In the genomic region with DNA sequence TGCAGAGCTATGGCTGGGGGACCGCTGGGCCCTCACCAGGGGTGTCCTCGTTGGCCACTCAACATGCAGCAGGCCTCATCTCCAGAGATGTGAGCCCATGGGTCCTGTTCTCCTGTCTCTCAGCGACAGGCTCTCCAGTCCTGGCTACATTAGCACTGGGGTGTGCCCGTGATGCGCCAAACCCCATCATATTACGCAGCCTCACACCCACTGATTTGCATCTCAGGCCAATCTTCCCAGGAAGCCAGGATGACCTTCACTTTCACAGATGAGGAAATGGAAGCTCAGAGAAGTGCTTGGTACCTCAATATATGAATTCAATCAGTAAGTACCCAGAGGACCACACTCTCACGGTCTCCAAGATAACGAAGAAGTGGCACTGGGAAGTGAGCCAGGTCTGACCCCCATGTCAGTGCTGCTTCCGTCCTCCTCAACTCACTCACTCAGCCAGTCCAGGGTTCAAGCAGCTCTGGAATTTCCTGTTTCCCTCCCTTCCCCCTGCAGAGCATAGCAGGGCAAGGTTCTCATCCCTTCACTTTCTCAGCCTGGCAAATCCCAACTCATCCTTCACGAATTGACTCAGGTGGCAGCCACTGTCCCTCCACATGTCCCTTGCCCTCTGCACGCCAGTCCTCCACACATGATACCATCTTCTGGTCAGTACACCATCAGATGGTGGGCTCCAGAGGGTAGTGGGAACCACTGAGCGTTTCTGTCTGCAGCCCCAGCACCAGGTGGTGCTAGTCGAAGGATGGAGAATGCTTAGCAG, we compare ENCODE assay signal across 10 cellular contexts. TPM values are rescaled to one million over a fixed set of nuclear protein-coding genes. Genes with fewer than 3 reads are reported as not detected.
DNase-seq lines count a peak whose midpoint lies in the region; ATAC-seq and TF ChIP-seq lines count a peak whose summit lies in the region.
"Had no signal": no experiment of that assay in that cellular context is flagged by ENCODE, and none has a peak within 500 bp of the region (broad histone marks: within the 10 kb centered on the region; RNA-seq: fewer than 3 reads in every experiment).

No MANE protein-coding gene starts in this region.

- H3K4me3 Mint-ChIP-seq in activated CD4-positive, alpha-beta T cell treated with anti-CD3 and anti-CD28 coated beads, Interleukin-2, amount 10 ng/mL, durations not matched to agents 7 days and 5 days, result no peak overlapping the region
- H3K4me3 Mint-ChIP-seq in activated T-helper 2 cell treated with anti-CD3 and anti-CD28 coated beads, Interferon-gamma antibody, Interleukin-2, Interleukin-4, amounts not matched to agents 10 μg/mL and 5 μg/mL and 100 μg/mL, durations not matched to agents 14 hours and 24 hours and 36 hours (ENCODE audit: low read depth), result no peak overlapping the region
- H3K4me3 Mint-ChIP-seq: natural killer cell had no signal

- no peaks in the 10 kb centered on the region for H3K79me2 ChIP-seq in hepatocyte

- peak overlapping the region; percentile 82 for H3K27ac ChIP-seq in hepatocyte
- H3K27ac ChIP-seq in thoracic aorta, result peak overlapping the region; percentile 80 to 89

- H3K27me3 Mint-ChIP-seq in activated CD4-positive, alpha-beta T cell treated with anti-CD3 and anti-CD28 coated beads, Interleukin-2, amount 10 ng/mL, durations not matched to agents 7 days and 5 days, result no peaks in the 10 kb centered on the region
- no peaks in the 10 kb centered on the region for H3K27me3 Mint-ChIP-seq in activated T-helper 2 cell treated with anti-CD3 and anti-CD28 coated beads, Interferon-gamma antibody, Interleukin-2, Interleukin-4, amounts not matched to agents 10 μg/mL and 5 μg/mL and 100 μg/mL, durations not matched to agents 14 hours and 24 hours and 36 hours (ENCODE audit: low read depth)

- POLR2A ChIA-PET in activated CD4-positive, alpha-beta T cell treated with anti-CD3 and anti-CD28 coated beads, Interleukin-2, amount 10 ng/mL, durations not matched to agents 7 days and 5 days (lab: Charles Lee), result no interaction called here

- no peak overlapping the region for H2AFZ ChIP-seq in hepatocyte

- CTCF ChIA-PET in activated CD4-positive, alpha-beta T cell treated with anti-CD3 and anti-CD28 coated beads, Interleukin-2, amount 10 ng/mL, durations not matched to agents 7 days and 5 days (lab: Charles Lee), result interaction anchor here (0.6 to 7.4 kb wide), 5 partner anchors 8 to 84 kb away, joined by 3 to 42 read pairs (median 3); no protein-coding TSS in a partner anchor

- H3K4me1 ChIP-seq in hepatocyte (ENCODE audit: insufficient read depth) (peaks cover 21% of the 10 kb centered on the region), thoracic aorta (ENCODE audit: control insufficient read depth in 1 of 2, low read depth in 2 of 2) (peaks cover 37 to 49% of the 10 kb centered on the region in 2 donors)

- WGBS in hepatocyte (ENCODE audit: low lambda C conversion rate, missing lambda C conversion rate), result 90% methylated on average over 13 of the region's 13 CpGs

- H3K9me3 Mint-ChIP-seq in activated CD4-positive, alpha-beta T cell treated with anti-CD3 and anti-CD28 coated beads, Interleukin-2, amount 10 ng/mL, durations not matched to agents 7 days and 5 days, result no peaks in the 10 kb centered on the region
- no peaks in the 10 kb centered on the region for H3K9me3 Mint-ChIP-seq in activated T-helper 2 cell treated with anti-CD3 and anti-CD28 coated beads, Interferon-gamma antibody, Interleukin-2, Interleukin-4, amounts not matched to agents 10 μg/mL and 5 μg/mL and 100 μg/mL, durations not matched to agents 14 hours and 24 hours and 36 hours
- H3K9me3 Mint-ChIP-seq: natural killer cell had no signal

- no peaks in the 10 kb centered on the region for H3K27me3 ChIP-seq in hepatocyte
- H3K27me3 ChIP-seq in thoracic aorta (replicated peaks; ENCODE audit: insufficient read depth), result no peaks in the 10 kb centered on the region

- H3K9me2 ChIP-seq in hepatocyte (replicated peaks; ENCODE audit: insufficient read depth), result no peaks in the 10 kb centered on the region

- TF ChIP-seq CTCF in hepatocyte (IDR thresholded peaks at IDR 0.05; ENCODE audit: poor library complexity) (no peak), thoracic aorta (IDR thresholded peaks at IDR 0.05) (no peak), GM20000 (IDR thresholded peaks at IDR 0.05; ENCODE audit: extremely low read depth, missing control alignments) (no peak)

- H3K9me3 ChIP-seq in hepatocyte (ENCODE audit: low read depth) (no peaks in the 10 kb centered on the region), thoracic aorta (no peaks in the 10 kb centered on the region)

- H3K27ac Mint-ChIP-seq in activated CD4-positive, alpha-beta T cell treated with anti-CD3 and anti-CD28 coated beads, Interleukin-2, amount 10 ng/mL, durations not matched to agents 7 days and 5 days, result peak overlapping the region; percentile 38
- H3K27ac Mint-ChIP-seq in activated T-helper 2 cell treated with anti-CD3 and anti-CD28 coated beads, Interferon-gamma antibody, Interleukin-2, Interleukin-4, amounts not matched to agents 10 μg/mL and 5 μg/mL and 100 μg/mL, durations not matched to agents 14 hours and 24 hours and 36 hours, result peak overlapping the region; percentile 5

- no peak overlapping the region for H3K4me3 ChIP-seq in hepatocyte
- no peak overlapping the region for H3K4me3 ChIP-seq in thoracic aorta

- H3K4me1 Mint-ChIP-seq in activated CD4-positive, alpha-beta T cell treated with anti-CD3 and anti-CD28 coated beads, Interleukin-2, amount 10 ng/mL, durations not matched to agents 7 days and 5 days, result peaks cover 37% of the 10 kb centered on the region
- H3K4me1 Mint-ChIP-seq in activated T-helper 2 cell treated with anti-CD3 and anti-CD28 coated beads, Interferon-gamma antibody, Interleukin-2, Interleukin-4, amounts not matched to agents 10 μg/mL and 5 μg/mL and 100 μg/mL, durations not matched to agents 14 hours and 24 hours and 36 hours (ENCODE audit: low read depth), result peaks cover 10% of the 10 kb centered on the region

- H4K20me1 ChIP-seq in hepatocyte (ENCODE audit: insufficient read depth, poor library complexity, severe bottlenecking), result no peaks in the 10 kb centered on the region

- no peak for DNase-seq in activated CD4-positive, alpha-beta T cell treated with anti-CD3 and anti-CD28 coated beads, Interleukin-2, amount 10 ng/mL, durations not matched to agents 7 days and 5 days
- no peak for DNase-seq in activated CD4-positive, alpha-beta T cell treated with anti-CD3 and anti-CD28 coated beads for 48 hours
- DNase-seq in activated T-helper 2 cell treated with anti-CD3 and anti-CD28 coated beads, Interferon-gamma antibody, Interleukin-2, Interleukin-4, amounts not matched to agents 10 μg/mL and 5 μg/mL and 100 μg/mL, durations not matched to agents 14 hours and 24 hours and 36 hours (ENCODE audit: low spot score), result no peak
- DNase-seq in hepatocyte (ENCODE audit: low spot score) (no peak), thoracic aorta (ENCODE audit: low spot score) (no peak), GM20000 (ENCODE audit: low spot score) (no peak)
- DNase-seq in stimulated activated naive CD4-positive, alpha-beta T cell (lab: John Stamatoyannopoulos, UW), result no peak
- DNase-seq: activated naive CD4-positive, alpha-beta T cell treated with anti-CD3 and anti-CD28 coated beads, Interleukin-2, amount 50 U/mL, for 16 hours; natural killer cell had no signal

- H3K36me3 Mint-ChIP-seq in activated CD4-positive, alpha-beta T cell treated with anti-CD3 and anti-CD28 coated beads, Interleukin-2, amount 10 ng/mL, durations not matched to agents 7 days and 5 days (ENCODE audit: low read depth), result peaks cover 35% of the 10 kb centered on the region
- H3K36me3 Mint-ChIP-seq in activated T-helper 2 cell treated with anti-CD3 and anti-CD28 coated beads, Interferon-gamma antibody, Interleukin-2, Interleukin-4, amounts not matched to agents 10 μg/mL and 5 μg/mL and 100 μg/mL, durations not matched to agents 14 hours and 24 hours and 36 hours (ENCODE audit: low read depth), result peaks cover 32% of the 10 kb centered on the region
- H3K36me3 Mint-ChIP-seq: natural killer cell had no signal

- intact Hi-C loops in activated T-helper 2 cell treated with anti-CD3 and anti-CD28 coated beads, Interferon-gamma antibody, Interleukin-2, Interleukin-4, amounts not matched to agents 10 μg/mL and 5 μg/mL and 100 μg/mL, durations not matched to agents 14 hours and 24 hours and 36 hours (cut with micrococcal nuclease), result no loop called here

- ATAC-seq in thoracic aorta (ENCODE audit: insufficient number of reproducible peaks, low FRiP score, low read depth) (no peak), HG02571 (IDR thresholded peaks at IDR 0.05; ENCODE audit: unreplicated experiment) (no peak)
- ATAC-seq: natural killer cell had no signal

- H3K36me3 ChIP-seq in hepatocyte (replicated peaks; ENCODE audit: insufficient read depth, low read depth) (no peaks in the 10 kb centered on the region), thoracic aorta (peaks cover 31% of the 10 kb centered on the region)

- no peak overlapping the region for H3K4me2 ChIP-seq in hepatocyte

RNA-seq across cellular contexts. Expression of a gene that starts 28.9 kb away (rescaled TPM):
- 1 to 10 TPM; 7.3 to 9.3 TPM for total RNA-seq in activated CD4-positive, alpha-beta T cell treated with anti-CD3 and anti-CD28 coated beads, Interleukin-2, amount 10 ng/mL, durations not matched to agents 7 days and 5 days
- 10.7 and 11.0 TPM in 2 replicates for total RNA-seq in activated T-helper 2 cell treated with anti-CD3 and anti-CD28 coated beads, Interferon-gamma antibody, Interleukin-2, Interleukin-4, amounts not matched to agents 10 μg/mL and 5 μg/mL and 100 μg/mL, durations not matched to agents 14 hours and 24 hours and 36 hours
- total RNA-seq in hepatocyte (67.2 and 82.2 TPM in 2 replicates), thoracic aorta (100 to 1,000 TPM; 107 to 189 TPM)
- polyA plus RNA-seq in hepatocyte, result 67.1 and 68.7 TPM in 2 replicates

RNA-seq across cellular contexts. Expression of a gene that starts 33.4 kb away (rescaled TPM):
- 10 to 100 TPM; 53.7 to 59.1 TPM for total RNA-seq in activated CD4-positive, alpha-beta T cell treated with anti-CD3 and anti-CD28 coated beads, Interleukin-2, amount 10 ng/mL, durations not matched to agents 7 days and 5 days
- 41.3 and 42.4 TPM in 2 replicates for total RNA-seq in activated T-helper 2 cell treated with anti-CD3 and anti-CD28 coated beads, Interferon-gamma antibody, Interleukin-2, Interleukin-4, amounts not matched to agents 10 μg/mL and 5 μg/mL and 100 μg/mL, durations not matched to agents 14 hours and 24 hours and 36 hours
- total RNA-seq in hepatocyte, result 28.2 and 30.7 TPM in 2 replicates
- 48.4 and 56.3 TPM in 2 replicates for polyA plus RNA-seq in hepatocyte
- 10 to 100 TPM; 60.3 to 61.5 TPM for total RNA-seq in thoracic aorta

RNA-seq across cellular contexts. Expression of a gene that starts 45.4 kb away (rescaled TPM):
- total RNA-seq in activated CD4-positive, alpha-beta T cell treated with anti-CD3 and anti-CD28 coated beads, Interleukin-2, amount 10 ng/mL, durations not matched to agents 7 days and 5 days, result 10 to 100 TPM; 39.3 to 39.4 TPM
- total RNA-seq in activated T-helper 2 cell treated with anti-CD3 and anti-CD28 coated beads, Interferon-gamma antibody, Interleukin-2, Interleukin-4, amounts not matched to agents 10 μg/mL and 5 μg/mL and 100 μg/mL, durations not matched to agents 14 hours and 24 hours and 36 hours, result 48.4 and 55.3 TPM in 2 replicates
- 9.4 and 10.4 TPM in 2 replicates for total RNA-seq in hepatocyte
- 54.6 and 63.9 TPM in 2 replicates for polyA plus RNA-seq in hepatocyte
- 10 to 100 TPM; 14.4 to 34.4 TPM for total RNA-seq in thoracic aorta

RNA-seq across cellular contexts. Expression of a gene that starts 46.2 kb away (rescaled TPM):
- 1 to 10 TPM; 6.5 to 6.9 TPM for total RNA-seq in activated CD4-positive, alpha-beta T cell treated with anti-CD3 and anti-CD28 coated beads, Interleukin-2, amount 10 ng/mL, durations not matched to agents 7 days and 5 days
- total RNA-seq in activated T-helper 2 cell treated with anti-CD3 and anti-CD28 coated beads, Interferon-gamma antibody, Interleukin-2, Interleukin-4, amounts not matched to agents 10 μg/mL and 5 μg/mL and 100 μg/mL, durations not matched to agents 14 hours and 24 hours and 36 hours, result 19.0 and 20.4 TPM in 2 replicates
- 2.9 and 4.6 TPM in 2 replicates for total RNA-seq in hepatocyte
- polyA plus RNA-seq in hepatocyte, result 2.6 and 4.7 TPM in 2 replicates
- 1 to 10 TPM; 3.9 to 5.6 TPM for total RNA-seq in thoracic aorta
